Comparison of ENCODE assay signal across 22 cellular contexts in genomic region chr12:79847417-79847816, GRCh38.
A peak's percentile ranks its signal among the peaks of the same experiment; 100 is the strongest.
DNase-seq lines count a peak whose midpoint lies in the region; ATAC-seq and TF ChIP-seq lines count a peak whose summit lies in the region.
"Had no signal": no experiment of that assay in that cellular context is flagged by ENCODE, and none has a peak within 500 bp of the region (broad histone marks: within the 10 kb centered on the region; RNA-seq: fewer than 3 reads in every experiment).

No MANE protein-coding gene starts in this region.

- intact Hi-C loops in esophagus muscularis mucosa (cut with DNase I) = no loop called here

- peaks cover 36% of the 10 kb centered on the region for H3K4me1 Mint-ChIP-seq in activated T-cell treated with anti-CD3 and anti-CD28 coated beads, Interleukin-2, amount 50 U/mL, for 72 hours (ENCODE audit: low read depth)
- peaks cover 6% of the 10 kb centered on the region for H3K4me1 Mint-ChIP-seq in progenitor cell of endocrine pancreas (ENCODE audit: low read depth)

- no peaks in the 10 kb centered on the region for H3K27me3 ChIP-seq in esophagus muscularis mucosa
- H3K27me3 ChIP-seq: upper lobe of right lung had no signal

- DNase-seq in activated T-cell treated with anti-CD3 and anti-CD28 coated beads, Interleukin-2, amount 50 U/mL, for 72 hours = no peak
- no peak for DNase-seq in activated T-cell treated with anti-CD3 and anti-CD28 coated beads, Interleukin-2, amount 50 U/mL, for 48 hours
- DNase-seq in NCI-H69 (lab: John Stamatoyannopoulos, UW) = peak; percentile 52
- no peak for DNase-seq in esophagus muscularis mucosa (ENCODE audit: extremely low spot score)
- no peak for DNase-seq in progenitor cell of endocrine pancreas (ENCODE audit: low spot score, unreplicated experiment)
- DNase-seq in NCI-H510A treated with DMSO at 0.1 percent for 48 hours (lab: John Stamatoyannopoulos, UW) = no peak
- DNase-seq in SKM-1 treated with dmso at 0.1 percent for 144 hours (lab: John Stamatoyannopoulos, UW; ENCODE audit: unreplicated experiment) = no peak
- DNase-seq: ACHN; activated CD4-positive, alpha-beta T cell treated with anti-CD3 and anti-CD28 coated beads, Interleukin-2, amount 50 U/mL, for 4 hours; activated gamma-delta T cell treated with Interleukin-2 at 50 U/mL for 16 hours; cortex of kidney; NCI-H1417 treated with DMSO at 0.1 percent for 48 hours; NCI-H345; NCI-H82; retina; small intestine; T-helper 9 cell; upper lobe of right lung had no signal

- H3K4me3 ChIP-seq in esophagus muscularis mucosa = no peak overlapping the region
- H3K4me3 ChIP-seq: GM12878, SK-N-MC, upper lobe of right lung had no signal

- peak overlapping the region in 3 of 4 donors; percentile 5 to 46 (median 22) for H3K27ac ChIP-seq in esophagus muscularis mucosa (replicated peaks in 1 of 4)
- H3K27ac ChIP-seq: RWPE1, SK-N-MC, upper lobe of right lung had no signal

- H3K9me3 Mint-ChIP-seq in activated T-cell treated with anti-CD3 and anti-CD28 coated beads, Interleukin-2, amount 50 U/mL, for 72 hours = peaks cover 2 to 4% of the 10 kb centered on the region in 2 donors
- H3K9me3 Mint-ChIP-seq in progenitor cell of endocrine pancreas (ENCODE audit: low read depth) = peaks cover 13% of the 10 kb centered on the region

- no peak for TF ChIP-seq POLR2A in esophagus muscularis mucosa (IDR thresholded peaks at IDR 0.05; ENCODE audit: low read depth)

- no peak for ATAC-seq in activated T-cell treated with anti-CD3 and anti-CD28 coated beads, Interleukin-2, amount 50 U/mL, for 72 hours (replicated peaks in 1 of 2)
- ATAC-seq in GM21447 (IDR thresholded peaks at IDR 0.05; ENCODE audit: unreplicated experiment) = no peak
- ATAC-seq: GM12878, upper lobe of right lung had no signal

- peaks cover 31 to 71% (median 64%) of the 10 kb centered on the region in 4 donors for H3K4me1 ChIP-seq in esophagus muscularis mucosa

- WGBS in esophagus muscularis mucosa = 34% methylated on average over 1 of the region's 1 CpG

- TF ChIP-seq EP300 in esophagus muscularis mucosa (IDR thresholded peaks at IDR 0.05) = no peak

- no peak overlapping the region for H3K4me3 Mint-ChIP-seq in activated T-cell treated with anti-CD3 and anti-CD28 coated beads, Interleukin-2, amount 50 U/mL, for 72 hours
- H3K4me3 Mint-ChIP-seq in progenitor cell of endocrine pancreas (ENCODE audit: low read depth) = no peak overlapping the region

- TF ChIP-seq CTCF in esophagus muscularis mucosa (IDR thresholded peaks at IDR 0.05) (no peak), progenitor cell of endocrine pancreas (IDR thresholded peaks at IDR 0.05; ENCODE audit: unreplicated experiment) (no peak)

- H3K27me3 Mint-ChIP-seq in activated T-cell treated with anti-CD3 and anti-CD28 coated beads, Interleukin-2, amount 50 U/mL, for 72 hours (ENCODE audit: low read depth) = no peaks in the 10 kb centered on the region
- H3K27me3 Mint-ChIP-seq in progenitor cell of endocrine pancreas = no peaks in the 10 kb centered on the region

- H3K36me3 ChIP-seq in esophagus muscularis mucosa = peaks cover 0 to 25% (median 19%) of the 10 kb centered on the region in 4 donors

- H3K36me3 Mint-ChIP-seq in activated T-cell treated with anti-CD3 and anti-CD28 coated beads, Interleukin-2, amount 50 U/mL, for 72 hours (ENCODE audit: insufficient read depth in 2 of 2) = peaks cover 12 to 25% of the 10 kb centered on the region in 2 donors
- H3K36me3 Mint-ChIP-seq in progenitor cell of endocrine pancreas (ENCODE audit: insufficient read depth) = peaks cover 25% of the 10 kb centered on the region

- no peaks in the 10 kb centered on the region for H3K9me3 ChIP-seq in esophagus muscularis mucosa
- H3K9me3 ChIP-seq: upper lobe of right lung had no signal

- peak overlapping the region; percentile 72 for H3K27ac Mint-ChIP-seq in activated T-cell treated with anti-CD3 and anti-CD28 coated beads, Interleukin-2, amount 50 U/mL, for 72 hours
- peak overlapping the region; percentile 26 for H3K27ac Mint-ChIP-seq in progenitor cell of endocrine pancreas
